In the genomic region with DNA sequence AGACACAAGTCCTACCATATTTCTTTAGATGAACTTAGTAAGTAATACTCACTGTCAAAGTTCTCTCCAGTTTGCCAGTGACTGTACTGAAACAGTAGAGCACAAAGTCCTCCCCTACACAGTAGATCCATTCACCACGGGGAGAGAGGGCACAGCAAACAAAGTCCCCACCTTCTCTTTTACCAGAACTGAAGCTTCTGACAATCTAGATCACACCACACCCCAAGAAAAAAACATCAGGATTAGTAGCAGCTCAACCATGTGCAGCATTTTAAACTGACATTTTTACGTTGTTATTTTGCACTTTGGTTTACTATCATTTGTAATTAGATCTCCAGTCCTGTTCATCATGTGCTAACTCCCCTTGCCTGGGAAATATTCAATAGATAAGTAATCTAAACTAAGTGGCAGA, we compare ENCODE assay signal across 20 cellular contexts.
"Had no signal": no experiment of that assay in that cellular context is flagged by ENCODE, and none has a peak within 500 bp of the region (broad histone marks: within the 10 kb centered on the region; RNA-seq: fewer than 3 reads in every experiment).

No MANE protein-coding gene starts in this region.

- H3K27me3 Mint-ChIP-seq: activated B cell treated with CpG ODN at 0.5 μM for 24 hours; activated naive CD8-positive, alpha-beta T cell treated with anti-CD3 and anti-CD28 coated beads, Interleukin-2, amount 10 ng/mL, durations not matched to agents 7 days and 5 days; natural killer cell treated with Interleukin-12 subunit alpha and Interleukin-12 subunit beta and Interleukin-15 and Interleukin-18, amount 100 ng/mL, for 72 hours; stimulated activated naive CD8-positive, alpha-beta T cell treated with anti-CD3 and anti-CD28 coated beads, Interleukin-15, amount 100 ng/mL, for 72 hours had no signal

- H3K27ac ChIP-seq: epithelial cell of prostate, foreskin keratinocyte, ovary, suprapubic skin, tibial nerve had no signal

- H3K4me3 ChIP-seq: ovary, suprapubic skin, tibial nerve had no signal

- ATAC-seq: foreskin keratinocyte; left lobe of liver; natural killer cell treated with Interleukin-12 subunit alpha and Interleukin-12 subunit beta and Interleukin-15 and Interleukin-18, amount 100 ng/mL, for 72 hours; right cardiac atrium; stimulated activated effector memory CD8-positive, alpha-beta T cell treated with anti-CD3 and anti-CD28 coated beads, Interleukin-12 subunit alpha, Interleukin-12 subunit beta, amount 100 ng/mL, for 72 hours; stimulated activated naive CD8-positive, alpha-beta T cell treated with anti-CD3 and anti-CD28 coated beads, Interleukin-15, amount 100 ng/mL, for 72 hours had no signal

- H3K9me3 ChIP-seq: ovary, suprapubic skin, tibial nerve had no signal

- FAIRE-seq: kidney had no signal

- DNase-seq: activated B cell treated with CpG ODN at 0.5 μM for 24 hours; activated CD8-positive, alpha-beta memory T cell treated with anti-CD3 and anti-CD28 coated beads, Interleukin-2, amount 50 U/mL, for 48 hours; activated naive CD8-positive, alpha-beta T cell treated with anti-CD3 and anti-CD28 coated beads, Interleukin-2, amount 10 ng/mL, durations not matched to agents 7 days and 5 days; amygdala; cortex of kidney; foreskin keratinocyte; kidney; ovary; right cardiac atrium; stimulated activated CD4-positive, alpha-beta T cell treated with anti-CD3 and anti-CD28 coated beads, Interleukin-1b, Interleukin-23, amount 100 ng/mL, for 48 hours; stimulated activated naive CD8-positive, alpha-beta T cell treated with anti-CD3 and anti-CD28 coated beads, Interleukin-15, amount 100 ng/mL, for 72 hours; T1000 had no signal

- H3K36me3 ChIP-seq: ovary had no signal

- H3K27ac Mint-ChIP-seq: activated B cell treated with CpG ODN at 0.5 μM for 24 hours; activated naive CD8-positive, alpha-beta T cell treated with anti-CD3 and anti-CD28 coated beads, Interleukin-2, amount 10 ng/mL, durations not matched to agents 7 days and 5 days; activated T-helper 1 cell treated with anti-CD3 and anti-CD28 coated beads, Interleukin-12 subunit alpha, Interleukin-12 subunit beta, Interleukin-2, Interleukin-4 antibody, amounts not matched to agents 30 ng/mL and 10 ng/mL and 1 ng/mL, durations not matched to agents 14 hours and 24 hours and 36 hours; stimulated activated effector memory CD8-positive, alpha-beta T cell treated with anti-CD3 and anti-CD28 coated beads, Interleukin-12 subunit alpha, Interleukin-12 subunit beta, amount 100 ng/mL, for 72 hours; stimulated activated naive CD8-positive, alpha-beta T cell treated with anti-CD3 and anti-CD28 coated beads, Interleukin-15, amount 100 ng/mL, for 72 hours; T-helper 1 cell treated with Interleukin-12 subunit alpha and Interleukin-12 subunit beta and Interleukin-4 antibody, amounts not matched to agents 30 μg/mL and 1 μg/mL, for 36 hours had no signal

- H3K27me3 ChIP-seq: foreskin keratinocyte, ovary, suprapubic skin, tibial nerve had no signal

- H3K4me3 Mint-ChIP-seq: activated B cell treated with CpG ODN at 0.5 μM for 24 hours; activated naive CD8-positive, alpha-beta T cell treated with anti-CD3 and anti-CD28 coated beads, Interleukin-2, amount 10 ng/mL, durations not matched to agents 7 days and 5 days; activated T-helper 1 cell treated with anti-CD3 and anti-CD28 coated beads, Interleukin-12 subunit alpha, Interleukin-12 subunit beta, Interleukin-2, Interleukin-4 antibody, amounts not matched to agents 30 ng/mL and 10 ng/mL and 1 ng/mL, durations not matched to agents 14 hours and 24 hours and 36 hours; natural killer cell treated with Interleukin-12 subunit alpha and Interleukin-12 subunit beta and Interleukin-15 and Interleukin-18, amount 100 ng/mL, for 72 hours; stimulated activated effector memory CD8-positive, alpha-beta T cell treated with anti-CD3 and anti-CD28 coated beads, Interleukin-12 subunit alpha, Interleukin-12 subunit beta, amount 100 ng/mL, for 72 hours; stimulated activated naive CD8-positive, alpha-beta T cell treated with anti-CD3 and anti-CD28 coated beads, Interleukin-15, amount 100 ng/mL, for 72 hours; T-helper 1 cell treated with Interleukin-12 subunit alpha and Interleukin-12 subunit beta and Interleukin-4 antibody, amounts not matched to agents 30 μg/mL and 1 μg/mL, for 36 hours had no signal

- H3K9me3 Mint-ChIP-seq: activated naive CD8-positive, alpha-beta T cell treated with anti-CD3 and anti-CD28 coated beads, Interleukin-2, amount 10 ng/mL, durations not matched to agents 7 days and 5 days; activated T-helper 1 cell treated with anti-CD3 and anti-CD28 coated beads, Interleukin-12 subunit alpha, Interleukin-12 subunit beta, Interleukin-2, Interleukin-4 antibody, amounts not matched to agents 30 ng/mL and 10 ng/mL and 1 ng/mL, durations not matched to agents 14 hours and 24 hours and 36 hours; natural killer cell treated with Interleukin-12 subunit alpha and Interleukin-12 subunit beta and Interleukin-15 and Interleukin-18, amount 100 ng/mL, for 72 hours; stimulated activated effector memory CD8-positive, alpha-beta T cell treated with anti-CD3 and anti-CD28 coated beads, Interleukin-12 subunit alpha, Interleukin-12 subunit beta, amount 100 ng/mL, for 72 hours; stimulated activated naive CD8-positive, alpha-beta T cell treated with anti-CD3 and anti-CD28 coated beads, Interleukin-15, amount 100 ng/mL, for 72 hours; T-helper 1 cell treated with Interleukin-12 subunit alpha and Interleukin-12 subunit beta and Interleukin-4 antibody, amounts not matched to agents 30 μg/mL and 1 μg/mL, for 36 hours had no signal
